Comparison of ENCODE assay signal across 8 cellular contexts in the genomic region with DNA sequence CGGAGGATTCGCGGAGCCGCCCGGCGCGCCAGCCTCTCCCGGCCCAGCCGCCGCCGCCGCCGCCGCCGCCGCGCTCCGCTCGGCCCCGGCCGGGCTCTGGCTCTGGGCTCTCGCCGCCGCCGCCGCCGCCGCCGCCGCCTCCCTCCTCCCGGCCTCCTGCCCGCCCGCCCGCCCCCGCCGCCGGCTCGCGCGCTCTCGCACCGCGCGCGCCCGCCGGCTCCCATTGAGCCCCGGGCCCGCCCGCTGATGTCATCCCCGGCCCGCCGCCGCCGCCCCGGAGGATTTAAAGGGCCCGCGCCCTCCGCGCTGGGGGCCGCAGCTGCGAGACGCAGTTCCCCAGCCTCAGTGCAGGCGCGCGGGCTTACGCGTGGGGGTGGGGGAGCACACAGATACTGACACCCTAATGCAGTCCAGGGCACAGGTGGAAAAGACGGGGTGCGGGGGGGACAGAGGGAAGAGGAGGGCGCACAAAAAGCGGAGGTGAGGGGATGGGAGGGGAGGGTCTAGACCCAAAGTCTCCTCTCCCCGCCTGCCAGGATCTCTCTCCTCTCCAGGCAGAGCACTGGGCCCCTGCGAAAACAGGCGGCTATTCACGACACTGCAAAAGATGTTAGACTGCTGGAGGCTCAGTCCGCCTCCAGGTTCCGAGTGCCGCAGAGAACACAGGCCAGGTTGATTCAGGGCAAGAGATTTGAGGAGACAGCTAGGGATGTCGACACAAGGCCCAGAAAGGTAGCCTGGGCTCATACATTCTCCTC.
DNase-seq lines count a peak whose midpoint lies in the region; ATAC-seq and TF ChIP-seq lines count a peak whose summit lies in the region.

A gene (minus strand): TSS at position 197 of the 758 bp plus-strand sequence. CDS start 3,276 bp downstream, outside the sequence.

- DNase-seq in MV-4-11 (lab: John Stamatoyannopoulos, UW), result peak; percentile 27
- peak; percentile 76 for DNase-seq in activated CD4-positive, CD25-positive, alpha-beta regulatory T cell treated with anti-CD3 and anti-CD28 coated beads, Interleukin-2, amount 50 U/mL, for 72 hours
- peak in 1 of 2 donors; percentile 55 for DNase-seq in central memory CD8-positive, alpha-beta T cell (ENCODE audit: low spot score in 2 of 2)
- peak; percentile 84 for DNase-seq in islet precursor cell
- peak; percentile 43 to 62 for DNase-seq in stimulated activated CD4-positive, alpha-beta T cell treated with anti-CD3 and anti-CD28 coated beads, Interleukin-12 subunit alpha, Interleukin-12 subunit beta, amount 100 ng/mL, for 24 hours (ENCODE audit: low read depth in 2 of 2)

- peaks cover 14% of the 10 kb centered on the region for H3K36me3 Mint-ChIP-seq in central memory CD8-positive, alpha-beta T cell (ENCODE audit: insufficient read depth)

- H3K27ac ChIP-seq in 22Rv1, result peak within 1 kb of the TSS; percentile 99

- peak within 1 kb of the TSS; percentile 80 for H3K4me3 Mint-ChIP-seq in central memory CD8-positive, alpha-beta T cell

- H3K27me3 Mint-ChIP-seq in central memory CD8-positive, alpha-beta T cell, result no peaks in the 10 kb centered on the region

- H3K4me1 Mint-ChIP-seq in central memory CD8-positive, alpha-beta T cell, result peaks cover 42% of the 10 kb centered on the region

- TF ChIP-seq CTCF in 22Rv1 (IDR thresholded peaks at IDR 0.05), result no peak

- H3K27ac Mint-ChIP-seq in central memory CD8-positive, alpha-beta T cell (ENCODE audit: low read depth), result peak within 1 kb of the TSS; percentile 91

- no peaks in the 10 kb centered on the region for H3K9me3 Mint-ChIP-seq in central memory CD8-positive, alpha-beta T cell

- no peak for TF ChIP-seq POLR2A in GM18505 (IDR thresholded peaks at IDR 0.05; ENCODE audit: borderline replicate concordance, extremely low read depth, insufficient read depth, insufficient read length)

- ATAC-seq in GM18505 (IDR thresholded peaks at IDR 0.05; ENCODE audit: unreplicated experiment) (peak; percentile 38), HG03139 (IDR thresholded peaks at IDR 0.05; ENCODE audit: unreplicated experiment) (no peak)
- peak; percentile 42 for ATAC-seq in central memory CD8-positive, alpha-beta T cell (replicated peaks; ENCODE audit: extremely low read depth, poor library complexity, severe bottlenecking)
